2 cellular contexts compared by ENCODE assay signal in genomic region chrX:2479982-2480381, GRCh38.
TF ChIP-seq lines count a peak whose summit lies in the region.

No MANE protein-coding gene starts in this region.

TF ChIP-seq in K562, 482 proteins besides CTCF, POLR2A, EP300 and RAD21:
- TF ChIP-seq BCOR (IDR thresholded peaks at IDR 0.05) (0 out of 2 replicates have a peak, but pooled peaks have one; percentile 24), RBM25 (IDR thresholded peaks at IDR 0.05; ENCODE audit: low read depth, low read length, severe bottlenecking) (peak; percentile 73), ZNF146 (CRISPR knock-in tag; IDR thresholded peaks at IDR 0.05; ENCODE audit: unreplicated experiment) (peak; percentile 99)

TF ChIP-seq in HepG2, 621 proteins besides CTCF, POLR2A, EP300 and RAD21:
- TF ChIP-seq ZMYM3 (CRISPR knock-in tag; IDR thresholded peaks at IDR 0.05) (peak; percentile 66; the same call in 1 of the 2 replicates), ZNF260 (CRISPR knock-in tag; IDR thresholded peaks at IDR 0.05; ENCODE audit: borderline replicate concordance, low read depth) (0 out of 2 replicates have a peak, but pooled peaks have one; percentile 40)
TF ChIP-seq in HepG2: peak in this region for 2; not testable (repeated sequence) for 619.
